Comparison of ENCODE assay signal across 14 cellular contexts in the genomic region with DNA sequence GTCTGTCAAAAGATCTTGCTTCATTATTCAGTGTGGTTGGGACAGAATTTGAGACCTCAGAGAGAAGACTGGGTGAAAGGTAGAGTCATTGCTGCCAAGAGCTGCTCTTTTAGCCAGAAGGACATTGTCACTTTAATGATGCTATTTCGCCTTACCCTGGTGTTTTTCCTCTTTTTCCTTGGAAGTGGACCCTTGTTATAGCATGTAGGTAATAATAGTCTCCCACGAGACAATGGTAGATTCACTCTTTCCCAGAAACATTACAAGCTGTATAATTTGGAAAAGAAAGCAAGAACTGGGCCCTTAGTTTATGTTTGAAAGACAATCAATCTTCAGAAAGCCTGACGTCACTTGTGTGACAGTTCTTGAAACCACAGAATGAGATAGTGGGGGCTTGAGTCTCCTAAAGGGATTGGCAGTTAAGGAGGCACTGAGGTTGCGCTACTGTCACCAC. TPM values are rescaled to one million over a fixed set of nuclear protein-coding genes. Genes with fewer than 3 reads are reported as not detected.
DNase-seq lines count a peak whose midpoint lies in the region; ATAC-seq and TF ChIP-seq lines count a peak whose summit lies in the region.
"Had no signal": no experiment of that assay in that cellular context is flagged by ENCODE, and none has a peak within 500 bp of the region (broad histone marks: within the 10 kb centered on the region; RNA-seq: fewer than 3 reads in every experiment).

No MANE protein-coding gene starts in this region.

- intact Hi-C loops in esophagus muscularis mucosa (cut with DNase I) = no loop called here

- peaks cover 66% of the 10 kb centered on the region for H3K4me1 Mint-ChIP-seq in mesothelial cell of epicardium
- H3K4me1 Mint-ChIP-seq in activated T-cell treated with anti-CD3 and anti-CD28 coated beads, Interleukin-2, amount 50 U/mL, for 72 hours (ENCODE audit: low read depth) = peaks cover 9% of the 10 kb centered on the region
- H3K4me1 Mint-ChIP-seq in natural killer cell treated with Interleukin-12 subunit alpha and Interleukin-12 subunit beta and Interleukin-15 and Interleukin-18, amount 100 ng/mL, for 72 hours (ENCODE audit: low read depth in 2 of 2) = peaks cover 0 to 7% of the 10 kb centered on the region in 2 donors

- CTCF ChIA-PET in RWPE1 (lab: Yijun Ruan, JAX) = interaction anchor here (0.7 kb wide), 1 partner anchor 1445 kb away, joined by 3 read pairs; no protein-coding TSS in a partner anchor

- no peak for DNase-seq in RWPE1 (ENCODE audit: low spot score)
- no peak for DNase-seq in esophagus muscularis mucosa (ENCODE audit: extremely low spot score)
- DNase-seq in mesothelial cell of epicardium (ENCODE audit: low spot score in 2 of 2, unreplicated experiment in 2 of 2) = no peak
- DNase-seq in G401 (ENCODE audit: low spot score) = no peak
- no peak for DNase-seq in activated T-cell treated with anti-CD3 and anti-CD28 coated beads, Interleukin-2, amount 50 U/mL, for 72 hours
- DNase-seq in natural killer cell treated with Interleukin-12 subunit alpha and Interleukin-12 subunit beta and Interleukin-15 and Interleukin-18, amount 100 ng/mL, for 72 hours (ENCODE audit: low spot score) = no peak
- DNase-seq: NCI-H2081, SW 1271 had no signal

- peaks cover 40 to 94% (median 91%) of the 10 kb centered on the region in 4 donors for H3K4me1 ChIP-seq in esophagus muscularis mucosa

- 48% methylated on average over 4 of the region's 4 CpGs for WGBS in esophagus muscularis mucosa

- H3K4me3 ChIP-seq in esophagus muscularis mucosa = peak overlapping the region in 1 of 4 donors; percentile 5
- H3K4me3 ChIP-seq: BLaER1 treated with 17β-estradiol and CSF1 and Interleukin-3, amounts not matched to agents 10 nM and 100 nM had no signal

- H3K9me3 ChIP-seq in esophagus muscularis mucosa = no peaks in the 10 kb centered on the region
- H3K9me3 ChIP-seq: BLaER1 treated with 17β-estradiol and CSF1 and Interleukin-3, amounts not matched to agents 10 nM and 100 nM had no signal

- no peak overlapping the region for H3K4me3 Mint-ChIP-seq in mesothelial cell of epicardium
- H3K4me3 Mint-ChIP-seq in activated T-cell treated with anti-CD3 and anti-CD28 coated beads, Interleukin-2, amount 50 U/mL, for 72 hours = no peak overlapping the region
- H3K4me3 Mint-ChIP-seq in natural killer cell treated with Interleukin-12 subunit alpha and Interleukin-12 subunit beta and Interleukin-15 and Interleukin-18, amount 100 ng/mL, for 72 hours = no peak overlapping the region
- H3K4me3 Mint-ChIP-seq: activated T-helper 1 cell treated with anti-CD3 and anti-CD28 coated beads, Interleukin-12 subunit alpha, Interleukin-12 subunit beta, Interleukin-2, Interleukin-4 antibody, amounts not matched to agents 30 ng/mL and 10 ng/mL and 1 ng/mL, durations not matched to agents 14 hours and 24 hours and 36 hours; central memory CD8-positive, alpha-beta T cell had no signal

- H3K36me3 ChIP-seq in esophagus muscularis mucosa = no peaks in the 10 kb centered on the region
- H3K36me3 ChIP-seq: BLaER1 treated with 17β-estradiol and CSF1 and Interleukin-3, amounts not matched to agents 10 nM and 100 nM had no signal

- POLR2A ChIA-PET in RWPE1 (lab: Yijun Ruan, JAX; ENCODE audit: low non-redundant PET) = no interaction called here

- peaks cover 10% of the 10 kb centered on the region for H3K27me3 Mint-ChIP-seq in mesothelial cell of epicardium (ENCODE audit: low read depth)
- peaks cover 66% of the 10 kb centered on the region for H3K27me3 Mint-ChIP-seq in activated T-cell treated with anti-CD3 and anti-CD28 coated beads, Interleukin-2, amount 50 U/mL, for 72 hours (ENCODE audit: low read depth)
- peaks cover 35 to 62% of the 10 kb centered on the region in 2 donors for H3K27me3 Mint-ChIP-seq in natural killer cell treated with Interleukin-12 subunit alpha and Interleukin-12 subunit beta and Interleukin-15 and Interleukin-18, amount 100 ng/mL, for 72 hours

- in situ Hi-C loops in G401 (cut with HindIII; ENCODE audit: low sequenced_read_pairs) = no loop called here

- no peak for TF ChIP-seq CTCF in RWPE1 (conservative IDR thresholded peaks at IDR 0.05; ENCODE audit: low read depth)
- TF ChIP-seq CTCF in esophagus muscularis mucosa (IDR thresholded peaks at IDR 0.05) = no peak
- TF ChIP-seq CTCF in mesothelial cell of epicardium (IDR thresholded peaks at IDR 0.05; ENCODE audit: unreplicated experiment) = no peak

- H3K27me3 ChIP-seq in esophagus muscularis mucosa = peaks cover 0 to 3% (median 0%) of the 10 kb centered on the region in 4 donors

- no peak for TF ChIP-seq EP300 in esophagus muscularis mucosa (IDR thresholded peaks at IDR 0.05)

- no peaks in the 10 kb centered on the region for H3K36me3 Mint-ChIP-seq in mesothelial cell of epicardium
- H3K36me3 Mint-ChIP-seq in activated T-cell treated with anti-CD3 and anti-CD28 coated beads, Interleukin-2, amount 50 U/mL, for 72 hours (ENCODE audit: insufficient read depth in 2 of 2) = peaks cover 1% of the 10 kb centered on the region in 2 donors
- H3K36me3 Mint-ChIP-seq in natural killer cell treated with Interleukin-12 subunit alpha and Interleukin-12 subunit beta and Interleukin-15 and Interleukin-18, amount 100 ng/mL, for 72 hours = no peaks in the 10 kb centered on the region

- H3K27ac Mint-ChIP-seq in mesothelial cell of epicardium = peak overlapping the region; percentile 98
- no peak overlapping the region for H3K27ac Mint-ChIP-seq in activated T-cell treated with anti-CD3 and anti-CD28 coated beads, Interleukin-2, amount 50 U/mL, for 72 hours
- H3K27ac Mint-ChIP-seq in natural killer cell treated with Interleukin-12 subunit alpha and Interleukin-12 subunit beta and Interleukin-15 and Interleukin-18, amount 100 ng/mL, for 72 hours = no peak overlapping the region
- H3K27ac Mint-ChIP-seq: activated T-helper 1 cell treated with anti-CD3 and anti-CD28 coated beads, Interleukin-12 subunit alpha, Interleukin-12 subunit beta, Interleukin-2, Interleukin-4 antibody, amounts not matched to agents 30 ng/mL and 10 ng/mL and 1 ng/mL, durations not matched to agents 14 hours and 24 hours and 36 hours had no signal

- peak overlapping the region; percentile 59 for H3K27ac ChIP-seq in RWPE1
- H3K27ac ChIP-seq in esophagus muscularis mucosa (replicated peaks in 1 of 4) = peak overlapping the region; percentile 80 to 90 (median 87)
- peak overlapping the region; percentile 53 for H3K27ac ChIP-seq in temporal lobe (ENCODE audit: low read depth, low read length)
- H3K27ac ChIP-seq: BLaER1 treated with 17β-estradiol and CSF1 and Interleukin-3, amounts not matched to agents 10 nM and 100 nM had no signal

- no peak for TF ChIP-seq POLR2A in esophagus muscularis mucosa (IDR thresholded peaks at IDR 0.05; ENCODE audit: low read depth)

- no peaks in the 10 kb centered on the region for H3K9me3 Mint-ChIP-seq in mesothelial cell of epicardium
- no peaks in the 10 kb centered on the region for H3K9me3 Mint-ChIP-seq in activated T-cell treated with anti-CD3 and anti-CD28 coated beads, Interleukin-2, amount 50 U/mL, for 72 hours
- H3K9me3 Mint-ChIP-seq in natural killer cell treated with Interleukin-12 subunit alpha and Interleukin-12 subunit beta and Interleukin-15 and Interleukin-18, amount 100 ng/mL, for 72 hours = no peaks in the 10 kb centered on the region
- H3K9me3 Mint-ChIP-seq: activated T-helper 1 cell treated with anti-CD3 and anti-CD28 coated beads, Interleukin-12 subunit alpha, Interleukin-12 subunit beta, Interleukin-2, Interleukin-4 antibody, amounts not matched to agents 30 ng/mL and 10 ng/mL and 1 ng/mL, durations not matched to agents 14 hours and 24 hours and 36 hours; central memory CD8-positive, alpha-beta T cell; neural crest cell had no signal

- ATAC-seq in HG03520 (IDR thresholded peaks at IDR 0.05; ENCODE audit: unreplicated experiment) = no peak
- ATAC-seq in activated T-cell treated with anti-CD3 and anti-CD28 coated beads, Interleukin-2, amount 50 U/mL, for 72 hours (replicated peaks in 1 of 2) = no peak
- no peak for ATAC-seq in natural killer cell treated with Interleukin-12 subunit alpha and Interleukin-12 subunit beta and Interleukin-15 and Interleukin-18, amount 100 ng/mL, for 72 hours

RNA-seq across cellular contexts. Expression of a gene that starts 3.8 kb away (rescaled TPM):
- total RNA-seq in esophagus muscularis mucosa (1 to 10 TPM; 1.8 to 2.6 (median 2.1) TPM), mesothelial cell of epicardium (7.4 to 8.2 TPM (median 8.1 TPM) in 3 replicates), temporal lobe (6.1 TPM)
- 7.3 and 14.2 TPM in 2 replicates for total RNA-seq in G401 (2014; rRNA removed; shearing (Covaris generic))
- total RNA-seq in activated T-cell treated with anti-CD3 and anti-CD28 coated beads, Interleukin-2, amount 50 U/mL, for 72 hours = not detected
- total RNA-seq in natural killer cell treated with Interleukin-12 subunit alpha and Interleukin-12 subunit beta and Interleukin-15 and Interleukin-18, amount 100 ng/mL, for 72 hours = not detected
- total RNA-seq: activated T-helper 1 cell treated with anti-CD3 and anti-CD28 coated beads, Interleukin-12 subunit alpha, Interleukin-12 subunit beta, Interleukin-2, Interleukin-4 antibody, amounts not matched to agents 30 ng/mL and 10 ng/mL and 1 ng/mL, durations not matched to agents 14 hours and 24 hours and 36 hours had no signal
